In genomic region chr19:56403764-56404704, GRCh38 we compare ENCODE assay signal across 1 cellular context.
TF ChIP-seq lines count a peak whose summit lies in the region.

Gene ZNF583, plus strand, starts transcription at chr19:56404332. Its CDS starts 2,783 bp downstream, at chr19:56407115.

TF ChIP-seq in K562, 482 proteins besides CTCF, POLR2A, EP300 and RAD21 (continued from another document):
- no peak for TF ChIP-seq ZBTB43 (CRISPR knock-in tag; IDR thresholded peaks at IDR 0.05)
- TF ChIP-seq MBD2 (IDR thresholded peaks at IDR 0.05; ENCODE audit: borderline replicate concordance, low read depth), result no peak
- TF ChIP-seq MIER1 (IDR thresholded peaks at IDR 0.05; ENCODE audit: low read depth), result no peak
- TF ChIP-seq ATF6 (CRISPR knock-in tag; IDR thresholded peaks at IDR 0.05), result no peak
- TF ChIP-seq MTA2 (IDR thresholded peaks at IDR 0.05; ENCODE audit: low read depth), result no peak
- TF ChIP-seq ID3 (CRISPR knock-in tag; IDR thresholded peaks at IDR 0.05), result no peak
- peak; percentile 48; the same call in 1 of the 2 replicates for TF ChIP-seq ID3 (tag; IDR thresholded peaks at IDR 0.05)
- TF ChIP-seq VEZF1 (CRISPR knock-in tag; IDR thresholded peaks at IDR 0.05), result peak; percentile 77
- peak; percentile 92; the same call in 1 of the 2 replicates for TF ChIP-seq ZNF740 (CRISPR knock-in tag; IDR thresholded peaks at IDR 0.05)
- TF ChIP-seq ZNF740 (tag; IDR thresholded peaks at IDR 0.05), result no peak
- TF ChIP-seq OTX1 (CRISPR knock-in tag; IDR thresholded peaks at IDR 0.05), result no peak
- peak; percentile 54 for TF ChIP-seq DACH1 (IDR thresholded peaks at IDR 0.05; ENCODE audit: partially characterized antibody)
- no peak for TF ChIP-seq GATAD2B (IDR thresholded peaks at IDR 0.05; ENCODE audit: borderline replicate concordance)
- no peak for TF ChIP-seq FOXJ2 (tag; IDR thresholded peaks at IDR 0.05)
- peak; percentile 48; the same call in 1 of the 2 replicates for TF ChIP-seq CBX1 (IDR thresholded peaks at IDR 0.05; ENCODE audit: low read depth)
- TF ChIP-seq ATF1 (CRISPR knock-in tag; IDR thresholded peaks at IDR 0.05), result no peak
- peak; percentile 70 for TF ChIP-seq ATF1 (tag; IDR thresholded peaks at IDR 0.05)
- 0 out of 2 replicates have a peak, but pooled peaks have one; percentile 17 for TF ChIP-seq LCOR (CRISPR knock-in tag; IDR thresholded peaks at IDR 0.05)
- no peak for TF ChIP-seq ZNF175 (CRISPR knock-in tag; IDR thresholded peaks at IDR 0.05; ENCODE audit: low read depth)
- no peak for TF ChIP-seq ZNF24 (IDR thresholded peaks at IDR 0.05)
- 0 out of 2 replicates have a peak, but pooled peaks have one; percentile 54 for TF ChIP-seq ZNF12 (CRISPR knock-in tag; IDR thresholded peaks at IDR 0.05)
- TF ChIP-seq DMBX1 (CRISPR knock-in tag; IDR thresholded peaks at IDR 0.05; ENCODE audit: borderline replicate concordance), result 0 out of 2 replicates have a peak, but pooled peaks have one; percentile 9
- peak; percentile 38 for TF ChIP-seq TBP (optimal IDR thresholded peaks at IDR 0.05; ENCODE audit: low read depth, low read length)
- peak; percentile 81 for TF ChIP-seq CREB3L1 (IDR thresholded peaks at IDR 0.05; ENCODE audit: borderline replicate concordance, low read depth)
- no peak for TF ChIP-seq ZNF668 (CRISPR knock-in tag; IDR thresholded peaks at IDR 0.05)
- TF ChIP-seq ATF3 (IDR thresholded peaks at IDR 0.05), result no peak
- TF ChIP-seq ATF3 (CRISPR knock-in tag; conservative IDR thresholded peaks at IDR 0.05), result no peak
- no peak for TF ChIP-seq NCOA4 (IDR thresholded peaks at IDR 0.05; ENCODE audit: partially characterized antibody)
- peak; percentile 58; the same call in 1 of the 2 replicates for TF ChIP-seq ATF7 (IDR thresholded peaks at IDR 0.05)
- TF ChIP-seq E2F6 (IDR thresholded peaks at IDR 0.05; ENCODE audit: borderline replicate concordance in 1 of 2, extremely low read depth in 1 of 2, insufficient read depth in 1 of 2, insufficient read length in 1 of 2, low read depth in 1 of 2, low read length in 1 of 2, poor library complexity in 1 of 2, severe bottlenecking in 1 of 2), result peak; percentile 28 to 57
- no peak for TF ChIP-seq ARID3B (CRISPR knock-in tag; IDR thresholded peaks at IDR 0.05; ENCODE audit: borderline replicate concordance)
- no peak for TF ChIP-seq MECOM (CRISPR knock-in tag; IDR thresholded peaks at IDR 0.05)
- peak; percentile 92 for TF ChIP-seq NKRF (IDR thresholded peaks at IDR 0.05; ENCODE audit: borderline replicate concordance)
- TF ChIP-seq HBP1 (CRISPR knock-in tag; IDR thresholded peaks at IDR 0.05), result 0 out of 2 replicates have a peak, but pooled peaks have one; percentile 44
